In the genomic region with DNA sequence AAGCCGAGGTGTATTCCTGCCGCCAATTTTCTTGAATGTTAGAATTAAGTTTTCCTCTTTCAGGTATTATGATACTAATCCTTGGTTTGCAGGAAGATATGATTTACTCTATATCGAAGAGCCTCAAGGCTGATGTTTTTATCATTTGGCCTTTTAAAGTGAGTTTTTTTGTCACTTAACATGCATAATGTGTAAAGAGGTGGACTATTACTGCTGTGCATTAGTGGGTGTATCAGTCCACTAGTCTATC, we compare ENCODE assay signal across 1 cellular context.
A peak's percentile ranks its signal among the peaks of the same experiment; 100 is the strongest.
TF ChIP-seq lines count a peak whose summit lies in the region.

No MANE protein-coding gene starts in this region.

TF ChIP-seq in K562, 482 proteins besides CTCF, POLR2A, EP300 and RAD21 (continued from another document):
- TF ChIP-seq, protein P1, sequence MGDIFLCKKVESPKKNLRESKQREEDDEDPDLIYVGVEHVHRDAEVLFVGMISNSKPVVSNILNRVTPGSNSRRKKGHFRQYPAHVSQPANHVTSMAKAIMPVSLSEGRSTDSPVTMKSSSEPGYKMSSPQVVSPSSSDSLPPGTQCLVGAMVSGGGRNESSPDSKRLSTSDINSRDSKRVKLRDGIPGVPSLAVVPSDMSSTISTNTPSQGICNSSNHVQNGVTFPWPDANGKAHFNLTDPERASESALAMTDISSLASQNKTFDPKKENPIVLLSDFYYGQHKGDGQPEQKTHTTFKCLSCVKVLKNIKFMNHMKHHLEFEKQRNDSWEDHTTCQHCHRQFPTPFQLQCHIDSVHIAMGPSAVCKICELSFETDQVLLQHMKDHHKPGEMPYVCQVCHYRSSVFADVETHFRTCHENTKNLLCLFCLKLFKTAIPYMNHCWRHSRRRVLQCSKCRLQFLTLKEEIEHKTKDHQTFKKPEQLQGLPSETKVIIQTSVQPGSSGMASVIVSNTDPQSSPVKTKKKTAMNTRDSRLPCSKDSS (IDR thresholded peaks at IDR 0.05; ENCODE audit: low read depth, partially characterized antibody) = no peak
- TF ChIP-seq KLF1 (tag; IDR thresholded peaks at IDR 0.05) = no peak
- TF ChIP-seq ZNF311 (CRISPR knock-in tag; IDR thresholded peaks at IDR 0.05) = no peak
- TF ChIP-seq ADNP (tag; IDR thresholded peaks at IDR 0.05) = peak; percentile 20; the same call in 1 of the 2 replicates
- TF ChIP-seq ZNF134 (CRISPR knock-in tag; conservative IDR thresholded peaks at IDR 0.05) = no peak
- no peak for TF ChIP-seq FOXP4 (CRISPR knock-in tag; IDR thresholded peaks at IDR 0.05; ENCODE audit: borderline replicate concordance)
- TF ChIP-seq HCFC1 (IDR thresholded peaks at IDR 0.05; ENCODE audit: low read depth, low read length) = no peak
- TF ChIP-seq KAT8 (IDR thresholded peaks at IDR 0.05; ENCODE audit: low read depth) = no peak
- TF ChIP-seq, protein P2, sequence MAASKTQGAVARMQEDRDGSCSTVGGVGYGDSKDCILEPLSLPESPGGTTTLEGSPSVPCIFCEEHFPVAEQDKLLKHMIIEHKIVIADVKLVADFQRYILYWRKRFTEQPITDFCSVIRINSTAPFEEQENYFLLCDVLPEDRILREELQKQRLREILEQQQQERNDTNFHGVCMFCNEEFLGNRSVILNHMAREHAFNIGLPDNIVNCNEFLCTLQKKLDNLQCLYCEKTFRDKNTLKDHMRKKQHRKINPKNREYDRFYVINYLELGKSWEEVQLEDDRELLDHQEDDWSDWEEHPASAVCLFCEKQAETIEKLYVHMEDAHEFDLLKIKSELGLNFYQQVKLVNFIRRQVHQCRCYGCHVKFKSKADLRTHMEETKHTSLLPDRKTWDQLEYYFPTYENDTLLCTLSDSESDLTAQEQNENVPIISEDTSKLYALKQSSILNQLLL (CRISPR knock-in tag; IDR thresholded peaks at IDR 0.05; ENCODE audit: borderline replicate concordance) = no peak
- 0 out of 2 replicates have a peak, but pooled peaks have one; percentile 18 for TF ChIP-seq THRAP3 (IDR thresholded peaks at IDR 0.05; ENCODE audit: borderline replicate concordance)
- peak; percentile 64; the same call in 1 of the 2 replicates for TF ChIP-seq HINFP (tag; conservative IDR thresholded peaks at IDR 0.05; ENCODE audit: low read depth)
- TF ChIP-seq DIDO1 (tag; IDR thresholded peaks at IDR 0.05; ENCODE audit: low read depth) = no peak
- no peak for TF ChIP-seq GABPB2 (CRISPR knock-in tag; conservative IDR thresholded peaks at IDR 0.05)
- 0 out of 2 replicates have a peak, but pooled peaks have one; percentile 47 for TF ChIP-seq TGIF2 (CRISPR knock-in tag; IDR thresholded peaks at IDR 0.05)
TF ChIP-seq in K562: peak in this region for 19.
